Comparison of ENCODE assay signal across 18 cellular contexts in the genomic region with DNA sequence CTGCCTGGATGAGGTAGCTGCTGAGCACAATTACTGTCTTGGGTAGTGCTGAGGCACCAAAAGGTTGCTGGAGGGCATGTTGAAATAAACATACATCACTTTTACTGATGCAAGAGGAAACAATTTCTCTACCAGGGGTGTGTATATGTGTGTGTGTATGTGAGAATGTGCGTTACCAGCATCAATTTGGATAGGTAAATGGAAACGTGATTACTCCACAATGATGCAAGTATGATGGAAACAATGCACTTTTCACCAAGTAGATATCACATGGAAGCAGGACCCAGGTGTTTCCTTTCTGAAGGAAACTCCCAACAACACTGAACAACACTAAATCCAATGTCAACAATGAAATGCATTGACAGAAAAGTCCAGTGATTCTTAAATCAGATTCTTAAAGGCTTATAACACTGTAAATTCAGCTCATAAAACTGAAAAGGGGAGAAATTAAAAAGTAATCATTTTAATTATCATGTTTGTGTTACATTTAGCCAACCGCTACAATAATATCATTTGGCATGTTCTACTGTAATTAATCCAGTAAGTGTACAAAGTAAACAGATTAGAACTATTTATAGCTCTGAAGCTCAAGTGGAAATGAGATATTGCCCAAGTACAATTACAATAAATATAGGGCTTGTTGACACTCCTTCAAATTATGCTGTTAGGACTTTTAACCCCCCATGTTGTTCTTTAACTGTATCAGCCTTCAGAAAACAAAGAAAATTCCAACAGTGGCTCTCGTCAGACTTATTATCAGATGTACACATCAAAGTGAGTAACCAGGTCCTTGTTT. TPM values are rescaled to one million over a fixed set of nuclear protein-coding genes. Genes with fewer than 3 reads are reported as not detected.
DNase-seq lines count a peak whose midpoint lies in the region; ATAC-seq and TF ChIP-seq lines count a peak whose summit lies in the region.
"Had no signal": no experiment of that assay in that cellular context is flagged by ENCODE, and none has a peak within 500 bp of the region (broad histone marks: within the 10 kb centered on the region; RNA-seq: fewer than 3 reads in every experiment).

No MANE protein-coding gene starts in this region.

- H3K9ac ChIP-seq in adipocyte (ENCODE audit: low read length), result no peak overlapping the region

- no peaks in the 10 kb centered on the region for H3K36me3 Mint-ChIP-seq in osteocyte (ENCODE audit: unreplicated experiment)

- H3K4me3 Mint-ChIP-seq in osteocyte (ENCODE audit: unreplicated experiment), result no peak overlapping the region
- H3K4me3 Mint-ChIP-seq: CD4-positive, alpha-beta T cell had no signal

- H3K4me1 ChIP-seq in adipocyte (ENCODE audit: control insufficient read depth, insufficient read depth, low read length) (peaks cover 7% of the 10 kb centered on the region), urinary bladder (ENCODE audit: insufficient read depth) (no peaks in the 10 kb centered on the region)

- intact Hi-C loops in Right ventricle myocardium superior (cut with DNase I), result no loop called here
- intact Hi-C loops in Right ventricle myocardium inferior (cut with DNase I), result no loop called here
- intact Hi-C loops in left ventricle myocardium superior (cut with micrococcal nuclease), result no loop called here

- no peak overlapping the region for H3K27ac Mint-ChIP-seq in osteocyte (ENCODE audit: unreplicated experiment)
- H3K27ac Mint-ChIP-seq: CD4-positive, alpha-beta T cell had no signal

- H3K36me3 ChIP-seq in adipocyte (ENCODE audit: control insufficient read depth, insufficient read depth, low read length, severe bottlenecking) (no peaks in the 10 kb centered on the region), urinary bladder (ENCODE audit: insufficient read depth) (no peaks in the 10 kb centered on the region)
- H3K36me3 ChIP-seq: sigmoid colon, tibial artery had no signal

- peak overlapping the region; percentile 10 for H3K27ac ChIP-seq in urinary bladder (ENCODE audit: low read depth)
- H3K27ac ChIP-seq: tibial artery had no signal

- peaks cover 4% of the 10 kb centered on the region for H3K4me1 Mint-ChIP-seq in osteocyte (ENCODE audit: unreplicated experiment)

- ATAC-seq in Right ventricle myocardium superior (ENCODE audit: poor library complexity), result peak; percentile 54
- ATAC-seq in Right ventricle myocardium inferior, result no peak
- ATAC-seq in left ventricle myocardium superior, result peak; percentile 51
- no peak for ATAC-seq in GM19023 (IDR thresholded peaks at IDR 0.05; ENCODE audit: unreplicated experiment)

- TF ChIP-seq CTCF in osteocyte (IDR thresholded peaks at IDR 0.05), result no peak

- H3K27me3 Mint-ChIP-seq in osteocyte (ENCODE audit: unreplicated experiment), result peaks cover 5% of the 10 kb centered on the region

- H3K27me3 ChIP-seq in adipocyte (replicated peaks; ENCODE audit: control insufficient read depth, insufficient read depth, low read length), result no peaks in the 10 kb centered on the region
- H3K27me3 ChIP-seq: sigmoid colon, tibial artery had no signal

- DNase-seq in Right ventricle myocardium superior (no peak), Right ventricle myocardium inferior (ENCODE audit: missing footprints) (no peak), adipocyte (ENCODE audit: low read depth) (peak; percentile 16), left ventricle myocardium superior (no peak), osteocyte (ENCODE audit: extremely low spot score, unreplicated experiment) (no peak)
- DNase-seq in effector CD4-positive, alpha-beta T cell, result no peak
- DNase-seq: activated CD4-positive, alpha-beta T cell treated with anti-CD3 and anti-CD28 coated beads for 1 hour; activated naive CD4-positive, alpha-beta T cell; CD4-positive, alpha-beta T cell; NCI-H2081 treated with DMSO at 0.1 percent for 48 hours; nucleus accumbens; SHP77 treated with DMSO at 0.1 percent for 48 hours; sigmoid colon; T-helper 2 cell; tibial artery had no signal

- H3K9me3 Mint-ChIP-seq in osteocyte (ENCODE audit: unreplicated experiment), result no peaks in the 10 kb centered on the region
- H3K9me3 Mint-ChIP-seq: CD4-positive, alpha-beta T cell had no signal

- no peak overlapping the region for H3K4me3 ChIP-seq in adipocyte (ENCODE audit: low read length)
- H3K4me3 ChIP-seq in urinary bladder (ENCODE audit: low read depth, low read length), result no peak overlapping the region
- H3K4me3 ChIP-seq: sigmoid colon, tibial artery had no signal

- 63% methylated on average over 4 of the region's 4 CpGs for WGBS in urinary bladder

- H3K9me3 ChIP-seq in adipocyte (ENCODE audit: control insufficient read depth, low read length), result no peaks in the 10 kb centered on the region
- H3K9me3 ChIP-seq: sigmoid colon, tibial artery had no signal

RNA-seq across cellular contexts. Expression of gene YIPF5, which starts 25.3 kb away (rescaled TPM):
- total RNA-seq in Right ventricle myocardium superior (21.3 TPM), Right ventricle myocardium inferior (22.5 TPM), left ventricle myocardium superior (26.6 TPM), urinary bladder (76.2 TPM), osteocyte (79.2 and 84.6 TPM in 2 replicates)
- polyA plus RNA-seq in urinary bladder, result 24.2 TPM

RNA-seq across cellular contexts. Expression of gene KCTD16, which starts 25.5 kb away (rescaled TPM):
- total RNA-seq in Right ventricle myocardium superior (0.03 TPM), Right ventricle myocardium inferior (0.03 TPM), left ventricle myocardium superior (not detected), urinary bladder (1.6 TPM), osteocyte (0.37 and 0.51 TPM in 2 replicates)
- 0.06 TPM for polyA plus RNA-seq in urinary bladder
- total RNA-seq: CD4-positive, alpha-beta T cell; HT1080 had no signal

Comparison
In these comparisons a context has a peak if more than half of its experiments do, and no peak if none do; other contexts are left out.
1. ATAC-seq: peak in Right ventricle myocardium superior (single experiment) and left ventricle myocardium superior (single experiment); none in Right ventricle myocardium inferior (single experiment) and GM19023 (single experiment).